Comparison of ENCODE assay signal across 1 cellular context in the genomic region with DNA sequence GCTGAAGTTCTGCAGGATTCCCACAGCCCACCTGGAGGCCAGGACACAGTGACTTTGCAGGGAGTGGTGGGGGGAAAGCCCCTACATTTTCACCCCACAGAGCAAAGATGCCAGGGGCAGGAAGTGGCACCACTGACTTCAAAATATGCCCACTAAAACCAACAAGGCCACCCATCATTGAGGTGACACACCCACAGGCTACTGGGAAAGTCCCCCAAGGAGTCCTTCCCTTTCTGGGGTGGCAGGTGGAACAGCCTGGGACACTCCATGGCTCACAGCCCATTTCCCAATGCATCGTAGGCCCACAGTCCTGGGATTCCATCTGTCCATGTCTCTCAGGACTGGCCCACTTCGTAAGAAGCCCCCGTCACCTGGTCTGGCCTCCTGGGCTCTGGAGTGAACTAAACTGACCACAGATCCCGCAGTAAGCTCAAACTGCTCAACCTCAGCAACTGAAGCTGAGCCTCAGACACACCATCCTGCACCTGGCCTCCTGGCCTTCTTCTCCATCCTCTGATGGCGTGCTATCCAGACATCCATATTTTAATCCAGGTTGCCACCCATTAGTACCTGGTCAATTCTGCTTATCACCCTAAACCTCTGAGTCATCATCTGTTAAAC.
TF ChIP-seq lines count a peak whose summit lies in the region.

No MANE protein-coding gene starts in this region.

TF ChIP-seq in SK-N-SH, 30 proteins besides CTCF, POLR2A, EP300 and RAD21:
- TF ChIP-seq SMC3 (IDR thresholded peaks at IDR 0.05; ENCODE audit: low read depth, low read length) (no peak), MEF2A (IDR thresholded peaks at IDR 0.05; ENCODE audit: borderline replicate concordance, low read depth) (no peak), NFIC (IDR thresholded peaks at IDR 0.05; ENCODE audit: borderline replicate concordance) (no peak), TEAD4 (IDR thresholded peaks at IDR 0.05; ENCODE audit: borderline replicate concordance, insufficient read depth) (no peak), GATA2 (CRISPR knock-in tag; IDR thresholded peaks at IDR 0.05) (no peak), RFX5 (IDR thresholded peaks at IDR 0.05; ENCODE audit: low read length) (no peak), JUND (IDR thresholded peaks at IDR 0.05) (no peak), MXI1 (IDR thresholded peaks at IDR 0.05; ENCODE audit: low read depth, low read length) (no peak), NRF1 (IDR thresholded peaks at IDR 0.05; ENCODE audit: low read depth, low read length) (no peak), EZH2phosphoT487 (IDR thresholded peaks at IDR 0.05; ENCODE audit: borderline replicate concordance, low read depth) (no peak)
- TF ChIP-seq, protein P1, sequence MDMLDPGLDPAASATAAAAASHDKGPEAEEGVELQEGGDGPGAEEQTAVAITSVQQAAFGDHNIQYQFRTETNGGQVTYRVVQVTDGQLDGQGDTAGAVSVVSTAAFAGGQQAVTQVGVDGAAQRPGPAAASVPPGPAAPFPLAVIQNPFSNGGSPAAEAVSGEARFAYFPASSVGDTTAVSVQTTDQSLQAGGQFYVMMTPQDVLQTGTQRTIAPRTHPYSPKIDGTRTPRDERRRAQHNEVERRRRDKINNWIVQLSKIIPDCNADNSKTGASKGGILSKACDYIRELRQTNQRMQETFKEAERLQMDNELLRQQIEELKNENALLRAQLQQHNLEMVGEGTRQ (IDR thresholded peaks at IDR 0.05; ENCODE audit: borderline replicate concordance, low read depth, low read length), result no peak
- TF ChIP-seq, protein P2, sequence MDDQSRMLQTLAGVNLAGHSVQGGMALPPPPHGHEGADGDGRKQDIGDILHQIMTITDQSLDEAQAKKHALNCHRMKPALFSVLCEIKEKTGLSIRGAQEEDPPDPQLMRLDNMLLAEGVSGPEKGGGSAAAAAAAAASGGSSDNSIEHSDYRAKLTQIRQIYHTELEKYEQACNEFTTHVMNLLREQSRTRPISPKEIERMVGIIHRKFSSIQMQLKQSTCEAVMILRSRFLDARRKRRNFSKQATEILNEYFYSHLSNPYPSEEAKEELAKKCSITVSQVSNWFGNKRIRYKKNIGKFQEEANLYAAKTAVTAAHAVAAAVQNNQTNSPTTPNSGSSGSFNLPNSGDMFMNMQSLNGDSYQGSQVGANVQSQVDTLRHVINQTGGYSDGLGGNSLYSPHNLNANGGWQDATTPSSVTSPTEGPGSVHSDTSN (IDR thresholded peaks at IDR 0.05), result no peak
- TF ChIP-seq, protein P3, sequence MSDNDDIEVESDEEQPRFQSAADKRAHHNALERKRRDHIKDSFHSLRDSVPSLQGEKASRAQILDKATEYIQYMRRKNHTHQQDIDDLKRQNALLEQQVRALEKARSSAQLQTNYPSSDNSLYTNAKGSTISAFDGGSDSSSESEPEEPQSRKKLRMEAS (IDR thresholded peaks at IDR 0.05; ENCODE audit: low read depth), result no peak
- TF ChIP-seq, protein P4, sequence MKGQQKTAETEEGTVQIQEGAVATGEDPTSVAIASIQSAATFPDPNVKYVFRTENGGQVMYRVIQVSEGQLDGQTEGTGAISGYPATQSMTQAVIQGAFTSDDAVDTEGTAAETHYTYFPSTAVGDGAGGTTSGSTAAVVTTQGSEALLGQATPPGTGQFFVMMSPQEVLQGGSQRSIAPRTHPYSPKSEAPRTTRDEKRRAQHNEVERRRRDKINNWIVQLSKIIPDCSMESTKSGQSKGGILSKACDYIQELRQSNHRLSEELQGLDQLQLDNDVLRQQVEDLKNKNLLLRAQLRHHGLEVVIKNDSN (IDR thresholded peaks at IDR 0.05; ENCODE audit: borderline replicate concordance, low read depth), result no peak
